ENCODE assay signal across 1 cellular context in genomic region chr16:67666032-67666537, GRCh38.
TF ChIP-seq lines count a peak whose summit lies in the region.

No MANE protein-coding gene starts in this region.

TF ChIP-seq in HepG2, 621 proteins besides CTCF, POLR2A, EP300 and RAD21 (continued from another document and continues in another):
- TF ChIP-seq ZNF142 (CRISPR knock-in tag; IDR thresholded peaks at IDR 0.05) (no peak), NFE2 (CRISPR knock-in tag; IDR thresholded peaks at IDR 0.05) (no peak), GFI1 (CRISPR knock-in tag; IDR thresholded peaks at IDR 0.05; ENCODE audit: borderline replicate concordance) (no peak), ZNF609 (CRISPR knock-in tag; IDR thresholded peaks at IDR 0.05; ENCODE audit: borderline replicate concordance) (peak; percentile 65; the same call in 1 of the 2 replicates), CENPX (CRISPR knock-in tag; IDR thresholded peaks at IDR 0.05) (no peak), ARHGAP35 (CRISPR knock-in tag; IDR thresholded peaks at IDR 0.05; ENCODE audit: borderline replicate concordance) (peak; percentile 73; the same call in 1 of the 2 replicates), CC2D1A (CRISPR knock-in tag; IDR thresholded peaks at IDR 0.05) (no peak), POLR2AphosphoS2 (IDR thresholded peaks at IDR 0.05; ENCODE audit: low read depth, low read length) (no peak), ZNF281 (CRISPR knock-in tag; IDR thresholded peaks at IDR 0.05; ENCODE audit: borderline replicate concordance) (peak; percentile 65; the same call in 1 of the 2 replicates), MED8 (CRISPR knock-in tag; IDR thresholded peaks at IDR 0.05; ENCODE audit: insufficient replicate concordance) (no peak), ZNF296 (CRISPR knock-in tag; conservative IDR thresholded peaks at IDR 0.05) (peak; percentile 81; the same call in 1 of the 2 replicates), ZBTB44 (CRISPR knock-in tag; IDR thresholded peaks at IDR 0.05) (0 out of 2 replicates have a peak, but pooled peaks have one; percentile 34), ZNF597 (CRISPR knock-in tag; IDR thresholded peaks at IDR 0.05) (no peak), CENPBD1 (CRISPR knock-in tag; IDR thresholded peaks at IDR 0.05; ENCODE audit: borderline replicate concordance, low read depth) (no peak), TIGD3 (CRISPR knock-in tag; IDR thresholded peaks at IDR 0.05; ENCODE audit: borderline replicate concordance) (peak; percentile 5; the same call in 1 of the 2 replicates), STAT5B (CRISPR knock-in tag; IDR thresholded peaks at IDR 0.05) (no peak), NCOA5 (CRISPR knock-in tag; IDR thresholded peaks at IDR 0.05) (no peak), ZNF337 (CRISPR knock-in tag; IDR thresholded peaks at IDR 0.05; ENCODE audit: borderline replicate concordance, low read depth) (no peak), SCMH1 (CRISPR knock-in tag; IDR thresholded peaks at IDR 0.05; ENCODE audit: borderline replicate concordance) (no peak), ZNF550 (CRISPR knock-in tag; IDR thresholded peaks at IDR 0.05; ENCODE audit: borderline replicate concordance) (no peak), ZFP36 (IDR thresholded peaks at IDR 0.05; ENCODE audit: borderline replicate concordance, low read depth, low read length, partially characterized antibody) (no peak), HOXA5 (CRISPR knock-in tag; IDR thresholded peaks at IDR 0.05) (0 out of 2 replicates have a peak, but pooled peaks have one; percentile 52), ZNF674 (CRISPR knock-in tag; IDR thresholded peaks at IDR 0.05; ENCODE audit: low read depth) (no peak), ZNF800 (CRISPR knock-in tag; IDR thresholded peaks at IDR 0.05) (no peak), PRDM4 (CRISPR knock-in tag; IDR thresholded peaks at IDR 0.05; ENCODE audit: borderline replicate concordance) (no peak), CBX1 (IDR thresholded peaks at IDR 0.05; ENCODE audit: low read depth) (no peak), ZNF570 (CRISPR knock-in tag; IDR thresholded peaks at IDR 0.05; ENCODE audit: borderline replicate concordance) (no peak), ZNF629 (CRISPR knock-in tag; conservative IDR thresholded peaks at IDR 0.05) (no peak)
